1 cellular context compared by ENCODE assay signal in genomic region chr20:22241609-22242008, GRCh38.
TF ChIP-seq lines count a peak whose summit lies in the region.

No MANE protein-coding gene starts in this region.

TF ChIP-seq in GM12878, 131 proteins besides CTCF, POLR2A, EP300 and RAD21 (continued from another document):
- peak; percentile 25; the same call in 1 of the 2 replicates for TF ChIP-seq ZNF687 (IDR thresholded peaks at IDR 0.05)
- no peak for TF ChIP-seq SRF (IDR thresholded peaks at IDR 0.05; ENCODE audit: low read depth in 2 of 2, low read length in 2 of 2)
